Comparison of ENCODE assay signal across 1 cellular context in the genomic region with DNA sequence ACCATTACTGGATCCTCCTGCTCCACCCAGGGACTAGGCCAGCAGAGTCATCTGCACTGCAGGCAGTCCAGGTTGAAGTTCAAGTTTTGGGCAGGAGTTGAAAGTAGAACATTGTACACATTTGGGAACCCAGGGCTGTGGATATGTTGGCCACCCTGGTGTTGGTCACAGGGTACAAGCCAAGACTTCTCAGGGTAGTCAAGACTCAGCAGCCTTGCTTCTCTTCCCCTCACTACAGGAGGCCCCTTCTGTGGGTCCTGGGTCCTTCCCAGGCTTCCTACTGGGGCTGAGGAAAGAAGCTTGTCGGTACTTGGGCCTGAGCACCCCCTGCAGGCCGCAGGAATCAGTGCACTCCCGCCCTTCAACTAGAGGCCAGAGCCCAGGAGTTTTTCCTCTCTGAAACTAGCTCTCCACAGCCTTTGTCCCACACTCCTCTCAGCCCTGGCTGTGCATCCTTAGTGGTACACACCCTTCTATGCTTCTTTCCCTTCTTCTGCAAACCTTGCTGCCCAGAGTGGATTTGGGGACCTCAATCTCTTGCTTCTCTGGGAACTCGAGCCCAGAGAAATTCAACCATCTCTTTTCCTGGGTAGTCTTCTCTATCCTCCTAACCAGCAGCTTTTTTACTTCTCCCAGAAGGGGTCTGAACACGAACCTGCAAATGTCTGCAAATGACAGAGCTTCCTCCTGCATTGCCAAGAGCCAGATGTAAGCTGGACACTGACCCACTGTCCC.
TF ChIP-seq lines count a peak whose summit lies in the region.

No MANE protein-coding gene starts in this region.

TF ChIP-seq in SK-N-SH treated with all-trans-retinoic acid at 6 μM for 48 hours, 23 proteins besides CTCF, POLR2A, EP300 and RAD21 (continued from another document):
- TF ChIP-seq, protein P1, sequence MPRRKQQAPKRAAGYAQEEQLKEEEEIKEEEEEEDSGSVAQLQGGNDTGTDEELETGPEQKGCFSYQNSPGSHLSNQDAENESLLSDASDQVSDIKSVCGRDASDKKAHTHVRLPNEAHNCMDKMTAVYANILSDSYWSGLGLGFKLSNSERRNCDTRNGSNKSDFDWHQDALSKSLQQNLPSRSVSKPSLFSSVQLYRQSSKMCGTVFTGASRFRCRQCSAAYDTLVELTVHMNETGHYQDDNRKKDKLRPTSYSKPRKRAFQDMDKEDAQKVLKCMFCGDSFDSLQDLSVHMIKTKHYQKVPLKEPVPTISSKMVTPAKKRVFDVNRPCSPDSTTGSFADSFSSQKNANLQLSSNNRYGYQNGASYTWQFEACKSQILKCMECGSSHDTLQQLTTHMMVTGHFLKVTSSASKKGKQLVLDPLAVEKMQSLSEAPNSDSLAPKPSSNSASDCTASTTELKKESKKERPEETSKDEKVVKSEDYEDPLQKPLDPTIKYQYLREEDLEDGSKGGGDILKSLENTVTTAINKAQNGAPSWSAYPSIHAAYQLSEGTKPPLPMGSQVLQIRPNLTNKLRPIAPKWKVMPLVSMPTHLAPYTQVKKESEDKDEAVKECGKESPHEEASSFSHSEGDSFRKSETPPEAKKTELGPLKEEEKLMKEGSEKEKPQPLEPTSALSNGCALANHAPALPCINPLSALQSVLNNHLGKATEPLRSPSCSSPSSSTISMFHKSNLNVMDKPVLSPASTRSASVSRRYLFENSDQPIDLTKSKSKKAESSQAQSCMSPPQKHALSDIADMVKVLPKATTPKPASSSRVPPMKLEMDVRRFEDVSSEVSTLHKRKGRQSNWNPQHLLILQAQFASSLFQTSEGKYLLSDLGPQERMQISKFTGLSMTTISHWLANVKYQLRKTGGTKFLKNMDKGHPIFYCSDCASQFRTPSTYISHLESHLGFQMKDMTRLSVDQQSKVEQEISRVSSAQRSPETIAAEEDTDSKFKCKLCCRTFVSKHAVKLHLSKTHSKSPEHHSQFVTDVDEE (CRISPR knock-in tag; IDR thresholded peaks at IDR 0.05): no peak
